Comparison of ENCODE assay signal across 8 cellular contexts in the genomic region with DNA sequence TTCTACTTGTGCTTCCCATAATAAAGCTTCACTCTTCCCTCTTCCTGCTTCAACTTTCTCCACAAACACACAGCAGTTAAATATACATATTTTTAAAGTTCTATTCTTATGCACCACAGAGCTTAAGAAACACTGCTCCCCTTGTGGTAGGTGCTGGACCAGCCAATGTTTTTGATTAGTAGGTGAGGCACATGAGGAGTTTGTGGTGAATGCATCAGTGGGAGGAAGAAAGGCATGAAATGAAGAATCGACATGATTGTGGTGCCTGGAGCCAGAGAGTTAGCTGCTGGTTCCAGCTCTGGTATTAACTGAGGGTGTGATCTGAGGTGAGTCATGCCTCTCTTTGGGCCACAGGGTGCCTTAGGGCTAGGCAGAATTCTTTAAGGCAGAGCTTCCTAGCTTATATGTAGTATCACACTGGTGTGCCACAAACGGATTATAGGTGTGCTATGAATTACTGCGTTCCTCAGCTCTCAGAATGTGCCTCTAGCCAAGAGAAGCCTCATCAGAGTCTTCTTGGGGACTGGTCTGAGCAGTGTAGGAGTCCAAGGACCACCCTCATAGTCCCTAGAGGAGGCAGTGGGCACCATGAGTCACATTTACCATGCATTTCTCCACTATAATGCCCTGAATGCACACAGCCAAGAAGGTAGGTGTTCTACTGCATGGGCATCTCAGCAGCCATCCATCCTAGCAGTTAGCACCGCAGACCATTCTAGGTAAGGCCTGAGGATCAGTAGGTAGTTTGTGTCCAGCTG.
DNase-seq lines count a peak whose midpoint lies in the region; ATAC-seq and TF ChIP-seq lines count a peak whose summit lies in the region.

No MANE protein-coding gene starts in this region.

- H3K27ac ChIP-seq in RWPE2 (ENCODE audit: poor library complexity, severe bottlenecking): no peak overlapping the region

- H3K36me3 ChIP-seq in RWPE2 (ENCODE audit: low read depth): no peaks in the 10 kb centered on the region

- no peaks in the 10 kb centered on the region for H3K27me3 ChIP-seq in RWPE2 (ENCODE audit: insufficient read depth, poor library complexity, severe bottlenecking)

- TF ChIP-seq CTCF in AG09319 (IDR thresholded peaks at IDR 0.05; ENCODE audit: low read depth, low read length) (peak; percentile 57), RWPE2 (IDR thresholded peaks at IDR 0.05; ENCODE audit: poor library complexity, severe bottlenecking) (peak; percentile 42)

- DNase-seq in AG09319 (ENCODE audit: extremely low read depth, low read depth) (peak; percentile 85), RWPE2 (ENCODE audit: low spot score) (no peak), amniotic stem cell (lab: John Stamatoyannopoulos, UW) (peak; percentile 71), non-pigmented ciliary epithelial cell (ENCODE audit: low read depth) (peak; percentile 64), iPS-NIHi11 (ENCODE audit: low spot score) (no peak), NCI-H748 (lab: John Stamatoyannopoulos, UW; ENCODE audit: unreplicated experiment) (no peak)

- no peak overlapping the region for H3K4me3 ChIP-seq in RWPE2 (ENCODE audit: severe bottlenecking)

- H3K4me1 ChIP-seq in RWPE2 (ENCODE audit: insufficient read depth, poor library complexity, severe bottlenecking): peaks cover 28% of the 10 kb centered on the region

- ATAC-seq in GM18873 (IDR thresholded peaks at IDR 0.05; ENCODE audit: low FRiP score, unreplicated experiment) (peak; percentile 42), HG03045 (IDR thresholded peaks at IDR 0.05; ENCODE audit: unreplicated experiment) (peak; percentile 64), RWPE2 (ENCODE audit: low read depth) (peak; percentile 94)

- no peaks in the 10 kb centered on the region for H3K9me3 ChIP-seq in RWPE2 (ENCODE audit: severe bottlenecking)

Comparison
In these comparisons a context has a peak if more than half of its experiments do, and no peak if none do; other contexts are left out.
1. DNase-seq: peak in AG09319 (single experiment), amniotic stem cell (single experiment) and non-pigmented ciliary epithelial cell (single experiment); none in RWPE2 (single experiment), iPS-NIHi11 (single experiment) and NCI-H748 (single experiment).
2. ATAC-seq: peak in every context shown above with its lines; median percentile 94 in RWPE2; 64 in HG03045; 42 in GM18873.